ENCODE assay signal across 14 cellular contexts in the genomic region with DNA sequence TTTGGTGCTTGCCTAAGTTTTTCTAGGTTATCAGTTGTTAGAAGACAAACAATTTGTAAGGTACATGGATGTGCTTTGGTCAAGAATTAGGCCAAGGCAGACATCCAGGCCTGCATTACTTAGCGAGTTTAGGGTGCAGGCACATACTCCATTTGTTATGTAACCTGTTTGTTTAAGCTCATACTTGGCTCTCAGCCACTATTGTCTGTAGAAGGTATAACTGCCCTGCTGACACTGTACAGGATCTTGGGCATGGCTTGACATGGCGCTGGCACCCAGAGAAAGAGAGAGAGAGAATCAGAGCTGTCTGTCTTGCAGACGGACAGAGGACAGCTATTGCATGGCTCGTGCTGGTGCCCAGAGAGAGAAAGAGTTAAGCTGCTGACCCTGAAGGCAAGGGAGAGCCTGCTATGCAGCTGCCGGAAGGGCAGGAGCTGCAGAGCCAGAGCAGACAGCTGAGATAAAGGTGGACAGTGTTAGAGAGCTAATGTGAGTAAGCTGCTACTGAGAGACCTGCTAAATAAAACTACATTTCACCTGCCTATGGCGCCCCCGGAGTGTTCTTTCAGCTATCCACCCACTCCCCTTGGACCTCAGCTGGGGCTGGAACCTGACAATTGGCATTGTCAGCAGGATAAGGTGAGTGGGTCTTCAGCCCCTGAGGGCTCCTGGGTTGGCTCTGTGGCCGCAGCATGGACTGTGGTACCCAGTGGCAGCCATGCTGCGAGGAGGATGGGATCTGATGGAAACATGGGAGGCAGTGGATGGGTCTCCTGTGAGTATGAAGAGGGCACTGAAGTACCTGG.
DNase-seq lines count a peak whose midpoint lies in the region; ATAC-seq and TF ChIP-seq lines count a peak whose summit lies in the region.
"Had no signal": no experiment of that assay in that cellular context is flagged by ENCODE, and none has a peak within 500 bp of the region (broad histone marks: within the 10 kb centered on the region; RNA-seq: fewer than 3 reads in every experiment).

No MANE protein-coding gene starts in this region.

- no peak overlapping the region for H3K4me3 Mint-ChIP-seq in Caco-2 (ENCODE audit: unreplicated experiment)
- H3K4me3 Mint-ChIP-seq in CD14-positive monocyte = no peak overlapping the region
- H3K4me3 Mint-ChIP-seq: IgD-negative memory B cell had no signal

- H3K4me1 Mint-ChIP-seq in Caco-2 (ENCODE audit: low read depth, unreplicated experiment) (peaks cover 7% of the 10 kb centered on the region), CD14-positive monocyte (no peaks in the 10 kb centered on the region)
- H3K4me1 Mint-ChIP-seq: IgD-negative memory B cell had no signal

- H3K9ac ChIP-seq in neuronal stem cell (ENCODE audit: low read depth, low read length, poor library complexity) = no peak overlapping the region

- BruUV-seq in Caco-2 (replicated peaks; lab: Mats Ljungman, UMichigan) (no TSS peak), Panc1 (replicated peaks; lab: Mats Ljungman, UMichigan) (no TSS peak)

- peaks cover 8% of the 10 kb centered on the region for H3K4me1 ChIP-seq in Caco-2
- H3K4me1 ChIP-seq in Panc1 (ENCODE audit: control insufficient read depth, insufficient read depth, low read length) = peaks cover 7% of the 10 kb centered on the region; the same call in 1 of the 2 replicates
- peaks cover 0 to 3% of the 10 kb centered on the region in 2 donors for H3K4me1 ChIP-seq in neuronal stem cell (ENCODE audit: control insufficient read depth in 2 of 2, insufficient read depth in 1 of 2, low read depth in 1 of 2, low read length in 2 of 2)
- H3K4me1 ChIP-seq: HAP-1 had no signal

- H2BK12ac ChIP-seq in neuronal stem cell (ENCODE audit: low read length) = no peak overlapping the region

- in situ Hi-C loops in Panc1 (cut with HindIII; ENCODE audit: low pct_unique_long_range_greater_than_20kb, low sequenced_read_pairs) = no loop called here

- H3K36me3 ChIP-seq in Caco-2 (ENCODE audit: control insufficient read depth, insufficient read depth, low read length) = no peaks in the 10 kb centered on the region
- H3K36me3 ChIP-seq in Panc1 (ENCODE audit: control insufficient read depth, insufficient read depth, low read length) = no peaks in the 10 kb centered on the region
- no peaks in the 10 kb centered on the region for H3K36me3 ChIP-seq in neuronal stem cell (replicated peaks in 1 of 2; ENCODE audit: control insufficient read depth in 2 of 2, insufficient read depth in 2 of 2, low read length in 2 of 2)
- H3K36me3 ChIP-seq: HAP-1 had no signal

- H2BK5ac ChIP-seq in neuronal stem cell (ENCODE audit: low read length) = no peak overlapping the region

- H2BK15ac ChIP-seq in neuronal stem cell (ENCODE audit: low read length) = no peak overlapping the region

- no peak overlapping the region for H3K4me3 ChIP-seq in Caco-2 (ENCODE audit: low read depth, low read length)
- H3K4me3 ChIP-seq in Panc1 (ENCODE audit: low read depth in 2 of 2, low read length in 2 of 2) = no peak overlapping the region
- H3K4me3 ChIP-seq in fibroblast of the aortic adventitia (ENCODE audit: low read depth, low read length) = no peak overlapping the region
- no peak overlapping the region for H3K4me3 ChIP-seq in neuronal stem cell (ENCODE audit: low read length in 2 of 2)
- H3K4me3 ChIP-seq: HAP-1 had no signal

- POLR2A ChIA-PET in Caco-2 (lab: Charles Lee) (no interaction called here), Panc1 (lab: Charles Lee) (no interaction called here)

- CTCF ChIA-PET in Caco-2 (lab: Charles Lee) (no interaction called here), Panc1 (lab: Charles Lee) (no interaction called here)

- H3K9me3 Mint-ChIP-seq in Caco-2 (ENCODE audit: unreplicated experiment) (peaks cover 20% of the 10 kb centered on the region), CD14-positive monocyte (peaks cover 0 to 7% (median 3%) of the 10 kb centered on the region in 7 donors)
- H3K9me3 Mint-ChIP-seq: IgD-negative memory B cell had no signal

- H2AK5ac ChIP-seq in neuronal stem cell (ENCODE audit: low read depth, low read length) = no peak overlapping the region

- no peaks in the 10 kb centered on the region for H3K27me3 Mint-ChIP-seq in Caco-2 (ENCODE audit: insufficient read depth, unreplicated experiment)
- H3K27me3 Mint-ChIP-seq in CD14-positive monocyte (ENCODE audit: low read depth in 3 of 3) = peaks cover 0 to 3% (median 0%) of the 10 kb centered on the region in 3 donors
- H3K27me3 Mint-ChIP-seq: IgD-negative memory B cell had no signal

- peak overlapping the region; percentile 47 for H2AFZ ChIP-seq in neuronal stem cell (ENCODE audit: low read length)

- WGBS in neuronal stem cell (ENCODE audit: extremely low coverage in 2 of 2, insufficient read length in 2 of 2, insufficient replicate concordance in 1 of 2), 2 donors = no CpG with 5 or more reads among the region's 9 CpGs

- no peak overlapping the region for H3K4me2 ChIP-seq in neuronal stem cell (ENCODE audit: insufficient read depth, low read length, poor library complexity, severe bottlenecking)

- no peak overlapping the region for H3K14ac ChIP-seq in neuronal stem cell (ENCODE audit: low read length)

- no peaks in the 10 kb centered on the region for H3K36me3 Mint-ChIP-seq in Caco-2 (ENCODE audit: insufficient read depth, unreplicated experiment)
- no peaks in the 10 kb centered on the region for H3K36me3 Mint-ChIP-seq in CD14-positive monocyte
- H3K36me3 Mint-ChIP-seq: IgD-negative memory B cell had no signal

- intact Hi-C loops in Caco-2 (cut with micrococcal nuclease; ENCODE audit: unreplicated experiment) = loop anchor here (2.0 kb wide), 1 partner anchor 17 kb away; no protein-coding TSS in a partner anchor
- intact Hi-C loops in Panc1 (cut with micrococcal nuclease; ENCODE audit: unreplicated experiment) = no loop called here
- intact Hi-C loops in CD14-positive monocyte (cut with micrococcal nuclease) = no loop called here
- intact Hi-C loops in left colon (cut with DNase I, micrococcal nuclease) = no loop called here

- peak overlapping the region; percentile 59 for H3K23ac ChIP-seq in neuronal stem cell (ENCODE audit: low read depth, low read length, poor library complexity)

- H3K4ac ChIP-seq in neuronal stem cell (ENCODE audit: low read length) = no peak overlapping the region

- H4K8ac ChIP-seq in neuronal stem cell (ENCODE audit: low read depth, low read length) = no peak overlapping the region

- H3K27ac ChIP-seq in Panc1 (ENCODE audit: low read length) (no peak overlapping the region), neuronal stem cell (replicated peaks; ENCODE audit: low read length) (no peak overlapping the region)
- H3K27ac ChIP-seq: C4-2B had no signal

- H3K18ac ChIP-seq in neuronal stem cell (ENCODE audit: low read length) = peak overlapping the region; percentile 72

- no peak for TF ChIP-seq CTCF in Caco-2 (IDR thresholded peaks at IDR 0.05; ENCODE audit: insufficient read depth in 1 of 2, low read depth in 1 of 2, low read length in 1 of 2, severe bottlenecking in 1 of 2, unreplicated experiment in 1 of 2)
- TF ChIP-seq CTCF in Panc1 (IDR thresholded peaks at IDR 0.05) = no peak
- no peak for TF ChIP-seq CTCF in fibroblast of the aortic adventitia (IDR thresholded peaks at IDR 0.05; ENCODE audit: insufficient read depth, low read length)
- no peak for TF ChIP-seq CTCF in CD14-positive monocyte (IDR thresholded peaks at IDR 0.05)

- ATAC-seq in Panc1 (peak; percentile 31; the same call in 1 of the 2 replicates), left colon (no peak)

- H3K9me3 ChIP-seq in Caco-2 = no peaks in the 10 kb centered on the region
- peaks cover 13% of the 10 kb centered on the region for H3K9me3 ChIP-seq in Panc1 (ENCODE audit: control insufficient read depth, insufficient read depth, low read depth, low read length)
- H3K9me3 ChIP-seq in neuronal stem cell (replicated peaks in 1 of 2; ENCODE audit: control insufficient read depth in 2 of 2, insufficient read depth in 1 of 2, low read depth in 1 of 2, low read length in 2 of 2) = no peaks in the 10 kb centered on the region
- H3K9me3 ChIP-seq: HAP-1 had no signal

- H3K27ac Mint-ChIP-seq in Caco-2 (ENCODE audit: unreplicated experiment) (peak overlapping the region; percentile 43), CD14-positive monocyte (no peak overlapping the region)
- H3K27ac Mint-ChIP-seq: IgD-negative memory B cell had no signal

- no peak overlapping the region for H2BK120ac ChIP-seq in neuronal stem cell (ENCODE audit: low read depth, low read length)

- no peak for DNase-seq in Caco-2
- no peak for DNase-seq in Panc1 (ENCODE audit: low read depth, low spot score)
- DNase-seq in fibroblast of the aortic adventitia (ENCODE audit: low read depth) = peak; percentile 10
- no peak for DNase-seq in neuronal stem cell (ENCODE audit: low spot score)
- no peak for DNase-seq in dedifferentiated amniotic fluid mesenchymal stem cell (ENCODE audit: extremely low spot score)
- DNase-seq in CD14-positive monocyte (ENCODE audit: low spot score) = no peak
- no peak for DNase-seq in cerebellar nuclear complex (lab: John Stamatoyannopoulos, UW)
- no peak for DNase-seq in left colon
- DNase-seq: NCI-H2029, NCI-H510A, Right ventricle myocardium superior had no signal

- no peaks in the 10 kb centered on the region for H3K27me3 ChIP-seq in Caco-2 (replicated peaks; ENCODE audit: control insufficient read depth, insufficient read depth, low read length)
- no peaks in the 10 kb centered on the region for H3K27me3 ChIP-seq in Panc1 (ENCODE audit: control insufficient read depth, insufficient read depth, low read length)
- H3K27me3 ChIP-seq in neuronal stem cell (ENCODE audit: control insufficient read depth in 3 of 3, insufficient read depth in 3 of 3, low read depth in 1 of 3, low read length in 3 of 3) = no peaks in the 10 kb centered on the region

- H4K91ac ChIP-seq in neuronal stem cell (ENCODE audit: low read depth, low read length, poor library complexity) = no peak overlapping the region

- H3K79me1 ChIP-seq in neuronal stem cell (ENCODE audit: low read depth, low read length) = no peaks in the 10 kb centered on the region
